ENCODE assay signal across 9 cellular contexts in genomic region chr19:55086730-55087541, GRCh38. TPM values are rescaled to one million over a fixed set of nuclear protein-coding genes. Genes with fewer than 3 reads are reported as not detected.
DNase-seq lines count a peak whose midpoint lies in the region; ATAC-seq, FAIRE-seq and TF ChIP-seq lines count a peak whose summit lies in the region.
"Had no signal": no experiment of that assay in that cellular context is flagged by ENCODE, and none has a peak within 500 bp of the region (broad histone marks: within the 10 kb centered on the region; RNA-seq: fewer than 3 reads in every experiment).

No MANE protein-coding gene starts in this region.

- peak overlapping the region; percentile 94 for H3K27ac Mint-ChIP-seq in progenitor cell of endocrine pancreas

- DNase-seq in NCI-H2107 treated with DMSO at 0.1 percent for 48 hours (lab: John Stamatoyannopoulos, UW; ENCODE audit: unreplicated experiment) = peak; percentile 6
- DNase-seq in NCI-H2107 (lab: John Stamatoyannopoulos, UW) = no peak
- peak in 4 of 5 donors; percentile 33 to 45 (median 41) for DNase-seq in T-helper 1 cell
- peak; percentile 86 for DNase-seq in bronchial epithelial cell (ENCODE audit: low read depth)
- peak in 50 of 51 donors; percentile 5 to 89 (median 60) for DNase-seq in hypothalamus (lab: John Stamatoyannopoulos, UW)
- peak; percentile 82 for DNase-seq in progenitor cell of endocrine pancreas (ENCODE audit: low spot score, unreplicated experiment)
- no peak for DNase-seq in NOMO-1 treated with DMSO at 0.1 percent for 48 hours (lab: John Stamatoyannopoulos, UW; ENCODE audit: unreplicated experiment)

- H3K4me1 Mint-ChIP-seq in progenitor cell of endocrine pancreas (ENCODE audit: low read depth) = peaks cover 15% of the 10 kb centered on the region

- peaks cover 10% of the 10 kb centered on the region for H3K36me3 ChIP-seq in bronchial epithelial cell (ENCODE audit: control insufficient read depth, insufficient read depth, low read length)

- TF ChIP-seq CTCF in bronchial epithelial cell (IDR thresholded peaks at IDR 0.05; ENCODE audit: insufficient read depth, low read length, severe bottlenecking) (no peak), progenitor cell of endocrine pancreas (IDR thresholded peaks at IDR 0.05; ENCODE audit: unreplicated experiment) (no peak)

- H3K9me3 Mint-ChIP-seq in progenitor cell of endocrine pancreas (ENCODE audit: low read depth) = no peaks in the 10 kb centered on the region

- peaks cover 54% of the 10 kb centered on the region for H3K27me3 Mint-ChIP-seq in progenitor cell of endocrine pancreas

- H3K36me3 Mint-ChIP-seq in progenitor cell of endocrine pancreas (ENCODE audit: insufficient read depth) = peaks cover 6% of the 10 kb centered on the region

- peak overlapping the region; percentile 28 for H3K4me3 ChIP-seq in bronchial epithelial cell (ENCODE audit: low read depth, low read length)
- H3K4me3 ChIP-seq: A549 had no signal

- H3K27me3 ChIP-seq in bronchial epithelial cell (ENCODE audit: control insufficient read depth, insufficient read depth, low read length) = no peaks in the 10 kb centered on the region

- H3K4me3 Mint-ChIP-seq in progenitor cell of endocrine pancreas (ENCODE audit: low read depth) = peak overlapping the region; percentile 71

- ATAC-seq in HG03039 (IDR thresholded peaks at IDR 0.05; ENCODE audit: unreplicated experiment) = no peak
- ATAC-seq: A549 had no signal

- FAIRE-seq in bronchial epithelial cell (lab: Jason Lieb, UNC) = no peak
- FAIRE-seq: A549 had no signal

RNA-seq across cellular contexts. Expression of gene EPS8L1, which starts 11.3 kb away (rescaled TPM):
- 117 and 308 TPM in 2 replicates for total RNA-seq in bronchial epithelial cell
- 14.4 and 21.5 TPM in 2 replicates for total RNA-seq in progenitor cell of endocrine pancreas

RNA-seq across cellular contexts. Expression of gene RDH13, which starts 24.0 kb away (rescaled TPM):
- total RNA-seq in bronchial epithelial cell (23.7 and 37.0 TPM in 2 replicates), progenitor cell of endocrine pancreas (11.8 and 12.0 TPM in 2 replicates)

RNA-seq across cellular contexts. Expression of gene PPP1R12C, which starts 30.5 kb away (rescaled TPM):
- total RNA-seq in bronchial epithelial cell (22.9 and 25.6 TPM in 2 replicates), progenitor cell of endocrine pancreas (110 and 118 TPM in 2 replicates)

RNA-seq across cellular contexts. Expression of gene GP6, which starts 48.9 kb away (rescaled TPM):
- total RNA-seq in bronchial epithelial cell = not detected in 2 replicates
- total RNA-seq in progenitor cell of endocrine pancreas = 0.18 and 0.34 TPM in 2 replicates

Comparison
In these comparisons a context has a peak if more than half of its experiments do, and no peak if none do; other contexts are left out.
1. DNase-seq: peak in NCI-H2107 treated with DMSO at 0.1 percent for 48 hours (single experiment), T-helper 1 cell (4 of 5), bronchial epithelial cell (single experiment), hypothalamus (50 of 51) and progenitor cell of endocrine pancreas (single experiment); none in NCI-H2107 (single experiment) and NOMO-1 treated with DMSO at 0.1 percent for 48 hours (single experiment).